ENCODE assay signal across 16 cellular contexts in genomic region chr14:38848243-38848642, GRCh38.
"Had no signal": no experiment of that assay in that cellular context is flagged by ENCODE, and none has a peak within 500 bp of the region (broad histone marks: within the 10 kb centered on the region; RNA-seq: fewer than 3 reads in every experiment).

No MANE protein-coding gene starts in this region.

- H3K27me3 ChIP-seq: heart right ventricle, right atrium auricular region, transverse colon had no signal

- H3K4me2 ChIP-seq: smooth muscle cell had no signal

- H3K36me3 ChIP-seq: heart right ventricle, right atrium auricular region, thoracic aorta, transverse colon had no signal

- H3K36me3 Mint-ChIP-seq: naive thymus-derived CD8-positive, alpha-beta T cell had no signal

- H3K4me3 ChIP-seq: coronary artery, heart right ventricle, mucosa of descending colon, right atrium auricular region, smooth muscle cell, thoracic aorta, transverse colon had no signal

- ATAC-seq: esophagus mucosa; heart right ventricle; left lobe of liver; mucosa of descending colon; naive thymus-derived CD8-positive, alpha-beta T cell; stimulated activated naive CD8-positive, alpha-beta T cell treated with anti-CD3 and anti-CD28 coated beads, Interleukin-15, Interleukin-2, amounts not matched to agents 100 U/mL and 50 U/mL, for 24 hours had no signal

- H3K9me3 ChIP-seq: heart right ventricle, mucosa of descending colon, right atrium auricular region, thoracic aorta, transverse colon had no signal

- H3K27ac ChIP-seq: coronary artery, heart right ventricle, right atrium auricular region, thoracic aorta, transverse colon had no signal

- H3K4me1 ChIP-seq: right atrium auricular region had no signal

- DNase-seq: effector memory CD4-positive, alpha-beta T cell; heart right ventricle; hypothalamus; kidney glomerular epithelial cell; mammary epithelial cell; mucosa of descending colon; naive thymus-derived CD8-positive, alpha-beta T cell; stimulated activated CD4-positive, alpha-beta T cell treated with anti-CD3 and anti-CD28 coated beads, Interleukin-2, amount 100 ng/mL, for 48 hours; stimulated activated naive CD8-positive, alpha-beta T cell treated with anti-CD3 and anti-CD28 coated beads, Interleukin-15, Interleukin-2, amounts not matched to agents 100 U/mL and 50 U/mL, for 24 hours; transverse colon had no signal

- H3K27ac Mint-ChIP-seq: naive thymus-derived CD8-positive, alpha-beta T cell had no signal
